Comparison of ENCODE assay signal across 1 cellular context in the genomic region with DNA sequence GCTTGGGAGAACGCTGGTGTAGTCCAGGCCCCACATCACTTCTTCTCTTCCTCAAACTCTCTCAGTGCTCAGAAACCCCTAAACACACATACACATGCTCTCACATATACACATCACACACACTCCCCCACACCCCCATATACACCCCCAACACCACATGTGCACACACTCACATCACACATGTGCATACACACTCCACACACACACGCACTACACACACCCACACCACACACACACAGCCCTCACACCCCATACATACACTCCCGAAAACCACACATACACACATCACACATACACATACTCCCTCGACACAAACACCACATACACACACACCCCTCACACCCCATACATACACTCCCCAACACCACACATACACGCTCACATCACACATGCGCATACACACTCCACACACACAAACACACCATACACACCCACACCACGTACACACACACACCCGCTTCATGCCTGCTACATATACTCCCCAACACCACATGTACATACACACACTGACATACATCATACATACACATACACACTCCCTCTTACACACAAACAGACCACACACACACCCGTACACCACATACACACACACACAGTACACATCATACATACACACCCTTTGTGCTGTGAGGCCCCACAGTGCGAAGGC.
TF ChIP-seq lines count a peak whose summit lies in the region.

No MANE protein-coding gene starts in this region.

TF ChIP-seq in HEK293, 187 proteins besides CTCF, POLR2A, EP300 and RAD21 (continued from another document):
- TF ChIP-seq, protein P1, sequence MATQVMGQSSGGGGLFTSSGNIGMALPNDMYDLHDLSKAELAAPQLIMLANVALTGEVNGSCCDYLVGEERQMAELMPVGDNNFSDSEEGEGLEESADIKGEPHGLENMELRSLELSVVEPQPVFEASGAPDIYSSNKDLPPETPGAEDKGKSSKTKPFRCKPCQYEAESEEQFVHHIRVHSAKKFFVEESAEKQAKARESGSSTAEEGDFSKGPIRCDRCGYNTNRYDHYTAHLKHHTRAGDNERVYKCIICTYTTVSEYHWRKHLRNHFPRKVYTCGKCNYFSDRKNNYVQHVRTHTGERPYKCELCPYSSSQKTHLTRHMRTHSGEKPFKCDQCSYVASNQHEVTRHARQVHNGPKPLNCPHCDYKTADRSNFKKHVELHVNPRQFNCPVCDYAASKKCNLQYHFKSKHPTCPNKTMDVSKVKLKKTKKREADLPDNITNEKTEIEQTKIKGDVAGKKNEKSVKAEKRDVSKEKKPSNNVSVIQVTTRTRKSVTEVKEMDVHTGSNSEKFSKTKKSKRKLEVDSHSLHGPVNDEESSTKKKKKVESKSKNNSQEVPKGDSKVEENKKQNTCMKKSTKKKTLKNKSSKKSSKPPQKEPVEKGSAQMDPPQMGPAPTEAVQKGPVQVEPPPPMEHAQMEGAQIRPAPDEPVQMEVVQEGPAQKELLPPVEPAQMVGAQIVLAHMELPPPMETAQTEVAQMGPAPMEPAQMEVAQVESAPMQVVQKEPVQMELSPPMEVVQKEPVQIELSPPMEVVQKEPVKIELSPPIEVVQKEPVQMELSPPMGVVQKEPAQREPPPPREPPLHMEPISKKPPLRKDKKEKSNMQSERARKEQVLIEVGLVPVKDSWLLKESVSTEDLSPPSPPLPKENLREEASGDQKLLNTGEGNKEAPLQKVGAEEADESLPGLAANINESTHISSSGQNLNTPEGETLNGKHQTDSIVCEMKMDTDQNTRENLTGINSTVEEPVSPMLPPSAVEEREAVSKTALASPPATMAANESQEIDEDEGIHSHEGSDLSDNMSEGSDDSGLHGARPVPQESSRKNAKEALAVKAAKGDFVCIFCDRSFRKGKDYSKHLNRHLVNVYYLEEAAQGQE (tag by site-specific recombination; IDR thresholded peaks at IDR 0.05) = no peak
- TF ChIP-seq ZNF19 (tag by site-specific recombination; IDR thresholded peaks at IDR 0.05; ENCODE audit: low read depth) = no peak
- TF ChIP-seq ZFP41 (tag by site-specific recombination; IDR thresholded peaks at IDR 0.05; ENCODE audit: borderline replicate concordance) = no peak
- TF ChIP-seq ZNF239 (tag by site-specific recombination; IDR thresholded peaks at IDR 0.05) = peak; percentile 57; the same call in 1 of the 2 replicates
- TF ChIP-seq, protein P2, sequence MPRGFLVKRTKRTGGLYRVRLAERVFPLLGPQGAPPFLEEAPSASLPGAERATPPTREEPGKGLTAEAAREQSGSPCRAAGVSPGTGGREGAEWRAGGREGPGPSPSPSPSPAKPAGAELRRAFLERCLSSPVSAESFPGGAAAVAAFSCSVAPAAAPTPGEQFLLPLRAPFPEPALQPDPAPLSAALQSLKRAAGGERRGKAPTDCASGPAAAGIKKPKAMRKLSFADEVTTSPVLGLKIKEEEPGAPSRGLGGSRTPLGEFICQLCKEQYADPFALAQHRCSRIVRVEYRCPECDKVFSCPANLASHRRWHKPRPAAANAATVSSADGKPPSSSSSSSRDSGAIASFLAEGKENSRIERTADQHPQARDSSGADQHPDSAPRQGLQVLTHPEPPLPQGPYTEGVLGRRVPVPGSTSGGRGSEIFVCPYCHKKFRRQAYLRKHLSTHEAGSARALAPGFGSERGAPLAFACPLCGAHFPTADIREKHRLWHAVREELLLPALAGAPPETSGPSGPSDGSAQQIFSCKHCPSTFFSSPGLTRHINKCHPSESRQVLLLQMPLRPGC (tag by site-specific recombination; IDR thresholded peaks at IDR 0.05) = no peak
- no peak for TF ChIP-seq ZNF2 (tag by site-specific recombination; IDR thresholded peaks at IDR 0.05)
- no peak for TF ChIP-seq ZNF24 (tag by site-specific recombination; IDR thresholded peaks at IDR 0.05)
- TF ChIP-seq ZNF677 (tag by site-specific recombination; IDR thresholded peaks at IDR 0.05) = no peak
- TF ChIP-seq ZNF707 (tag by site-specific recombination; IDR thresholded peaks at IDR 0.05) = no peak
- TF ChIP-seq GLI4 (tag by site-specific recombination; IDR thresholded peaks at IDR 0.05) = 0 out of 2 replicates have a peak, but pooled peaks have one; percentile 26
- no peak for TF ChIP-seq SP3 (tag by site-specific recombination; IDR thresholded peaks at IDR 0.05)
- no peak for TF ChIP-seq ZBTB26 (tag by site-specific recombination; optimal IDR thresholded peaks at IDR 0.05)
- no peak for TF ChIP-seq ZNF311 (tag by site-specific recombination; IDR thresholded peaks at IDR 0.05; ENCODE audit: borderline replicate concordance)
- TF ChIP-seq ZNF426 (tag by site-specific recombination; IDR thresholded peaks at IDR 0.05) = no peak
- TF ChIP-seq, protein P3, sequence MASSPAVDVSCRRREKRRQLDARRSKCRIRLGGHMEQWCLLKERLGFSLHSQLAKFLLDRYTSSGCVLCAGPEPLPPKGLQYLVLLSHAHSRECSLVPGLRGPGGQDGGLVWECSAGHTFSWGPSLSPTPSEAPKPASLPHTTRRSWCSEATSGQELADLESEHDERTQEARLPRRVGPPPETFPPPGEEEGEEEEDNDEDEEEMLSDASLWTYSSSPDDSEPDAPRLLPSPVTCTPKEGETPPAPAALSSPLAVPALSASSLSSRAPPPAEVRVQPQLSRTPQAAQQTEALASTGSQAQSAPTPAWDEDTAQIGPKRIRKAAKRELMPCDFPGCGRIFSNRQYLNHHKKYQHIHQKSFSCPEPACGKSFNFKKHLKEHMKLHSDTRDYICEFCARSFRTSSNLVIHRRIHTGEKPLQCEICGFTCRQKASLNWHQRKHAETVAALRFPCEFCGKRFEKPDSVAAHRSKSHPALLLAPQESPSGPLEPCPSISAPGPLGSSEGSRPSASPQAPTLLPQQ (tag by site-specific recombination; IDR thresholded peaks at IDR 0.05) = no peak
- no peak for TF ChIP-seq ZNF404 (tag by site-specific recombination; IDR thresholded peaks at IDR 0.05)
- no peak for TF ChIP-seq IKZF3 (tag by site-specific recombination; IDR thresholded peaks at IDR 0.05)
- no peak for TF ChIP-seq ZNF837 (tag by site-specific recombination; IDR thresholded peaks at IDR 0.05)
- no peak for TF ChIP-seq ZNF514 (tag by site-specific recombination; IDR thresholded peaks at IDR 0.05)
- no peak for TF ChIP-seq ZNF580 (tag by site-specific recombination; IDR thresholded peaks at IDR 0.05)
- TF ChIP-seq SCRT1 (tag by site-specific recombination; IDR thresholded peaks at IDR 0.05; ENCODE audit: borderline replicate concordance) = no peak
